ENCODE assay signal across 21 cellular contexts in the genomic region with DNA sequence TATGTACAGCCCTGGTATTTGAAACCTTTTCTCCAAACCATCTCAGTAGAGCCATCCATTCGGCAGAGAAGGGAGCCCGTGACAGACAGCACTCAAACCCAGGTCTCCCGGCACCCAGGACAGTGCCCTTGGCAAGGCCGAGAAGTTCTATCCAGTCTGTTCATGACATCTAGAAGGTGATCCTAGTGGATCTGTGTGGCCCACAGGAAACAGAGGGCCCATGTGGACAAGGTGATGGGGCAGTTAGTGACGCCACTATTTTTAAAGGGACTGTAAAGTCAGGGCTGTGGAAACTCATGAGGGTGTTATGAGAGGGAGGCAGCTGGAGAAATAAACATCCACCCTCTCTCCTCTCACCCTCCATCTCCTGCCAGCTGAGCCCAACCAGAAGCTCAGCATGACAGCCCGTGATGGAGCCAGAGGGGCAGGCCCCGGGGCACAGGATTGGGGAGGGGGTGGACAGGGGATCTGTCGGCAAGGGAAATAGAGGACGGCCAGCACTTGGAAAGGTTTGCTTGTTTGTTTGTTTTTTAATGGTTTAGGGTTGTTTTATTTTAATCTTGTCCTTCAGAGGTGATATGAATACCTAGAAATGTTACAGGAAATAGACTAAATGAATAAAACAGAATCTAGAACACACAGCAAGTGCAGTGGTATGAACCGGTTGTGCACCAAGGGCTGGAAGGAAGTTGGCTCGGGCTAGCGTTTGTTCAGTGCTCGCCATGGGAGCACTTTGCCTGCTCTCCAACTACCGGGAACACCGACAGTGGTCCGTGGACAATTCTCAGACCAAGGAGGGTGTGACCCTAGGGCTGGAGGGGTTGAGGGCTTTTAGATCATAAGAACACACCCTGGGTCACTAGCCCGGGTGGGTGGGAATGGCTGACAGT. TPM values are rescaled to one million over a fixed set of nuclear protein-coding genes. Genes with fewer than 3 reads are reported as not detected.
DNase-seq lines count a peak whose midpoint lies in the region; ATAC-seq, FAIRE-seq and TF ChIP-seq lines count a peak whose summit lies in the region.
"Had no signal": no experiment of that assay in that cellular context is flagged by ENCODE, and none has a peak within 500 bp of the region (broad histone marks: within the 10 kb centered on the region; RNA-seq: fewer than 3 reads in every experiment).

No MANE protein-coding gene starts in this region.

- no peaks in the 10 kb centered on the region for H4K20me1 ChIP-seq in HepG2 (ENCODE audit: insufficient read depth, low read length)

- TF ChIP-seq RAD21 in HepG2 (CRISPR knock-in tag; IDR thresholded peaks at IDR 0.05), result no peak

- POLR2A ChIA-PET in HepG2 (lab: Yijun Ruan, JAX), result no interaction called here

- peaks cover 0 to 2% (median 0%) of the 10 kb centered on the region in 12 donors for H3K9me3 ChIP-seq in heart left ventricle
- H3K9me3 ChIP-seq in HepG2 (ENCODE audit: low read length), result no peaks in the 10 kb centered on the region
- no peaks in the 10 kb centered on the region for H3K9me3 ChIP-seq in suprapubic skin

- no peak overlapping the region for H3K4me3 Mint-ChIP-seq in activated CD8-positive, alpha-beta memory T cell treated with anti-CD3 and anti-CD28 coated beads, Interleukin-2, amount 10 ng/mL, durations not matched to agents 7 days and 5 days
- H3K4me3 Mint-ChIP-seq: GM23338 had no signal

- peaks cover under 1% of the 10 kb centered on the region for H3K9me3 Mint-ChIP-seq in activated CD8-positive, alpha-beta memory T cell treated with anti-CD3 and anti-CD28 coated beads, Interleukin-2, amount 10 ng/mL, durations not matched to agents 7 days and 5 days (ENCODE audit: low read depth)

- intact Hi-C loops in heart left ventricle (cut with DNase I) (no loop called here), HepG2 (cut with micrococcal nuclease; ENCODE audit: unreplicated experiment) (no loop called here)

- WGBS in heart left ventricle, 4 donors, result 40 to 48% (median 45%) methylated on average over 16 to 17 of the region's 17 CpGs
- WGBS in HepG2 (ENCODE audit: low lambda C conversion rate), result 60% methylated on average over 17 of the region's 17 CpGs
- 66% methylated on average over 13 of the region's 17 CpGs for WGBS in suprapubic skin

- H3K4me2 ChIP-seq in HepG2 (ENCODE audit: low read depth, low read length), result no peak overlapping the region
- H3K4me2 ChIP-seq: GM23338, KMS-11 had no signal

- no peaks in the 10 kb centered on the region for H3K79me2 ChIP-seq in HepG2 (ENCODE audit: insufficient read depth, low read length)

- BruUV-seq in HepG2 (replicated peaks; lab: Mats Ljungman, UMichigan), result no TSS peak

- H3K27me3 ChIP-seq in heart left ventricle (no peaks in the 10 kb centered on the region), HepG2 (ENCODE audit: control insufficient read depth in 1 of 2, insufficient read depth in 2 of 2, low read length in 2 of 2) (peaks cover 3 to 29% of the 10 kb centered on the region in 2 experiments; a peak in 3 of 5 replicates), suprapubic skin (no peaks in the 10 kb centered on the region)

- no peaks in the 10 kb centered on the region for H3K4me1 Mint-ChIP-seq in activated CD8-positive, alpha-beta memory T cell treated with anti-CD3 and anti-CD28 coated beads, Interleukin-2, amount 10 ng/mL, durations not matched to agents 7 days and 5 days
- H3K4me1 Mint-ChIP-seq: GM23338 had no signal

- H3K4me1 ChIP-seq in heart left ventricle (peaks cover 0 to 54% (median 24%) of the 10 kb centered on the region in 12 donors), HepG2 (ENCODE audit: insufficient read depth, low read length) (no peaks in the 10 kb centered on the region), suprapubic skin (no peaks in the 10 kb centered on the region)

- no peak for ATAC-seq in activated CD8-positive, alpha-beta memory T cell treated with anti-CD3 and anti-CD28 coated beads, Interleukin-2, amount 10 ng/mL, durations not matched to agents 7 days and 5 days
- ATAC-seq in heart left ventricle (peak; percentile 48 to 73 (median 60)), HepG2 (no peak)
- ATAC-seq: GM23338, HCT116 had no signal

- TF ChIP-seq POLR2A in heart left ventricle (IDR thresholded peaks at IDR 0.05) (no peak), HepG2 (IDR thresholded peaks at IDR 0.05; ENCODE audit: insufficient read depth in 1 of 2, low read depth in 2 of 2, low read length in 2 of 2) (no peak), suprapubic skin (IDR thresholded peaks at IDR 0.05) (no peak)

- H3K9ac ChIP-seq in HepG2 (ENCODE audit: insufficient read depth, low read depth, low read length), result no peak overlapping the region
- H3K9ac ChIP-seq: KMS-11 had no signal

- no peaks in the 10 kb centered on the region for H3K36me3 Mint-ChIP-seq in activated CD8-positive, alpha-beta memory T cell treated with anti-CD3 and anti-CD28 coated beads, Interleukin-2, amount 10 ng/mL, durations not matched to agents 7 days and 5 days

- H3K36me3 ChIP-seq in heart left ventricle (peaks cover 0 to 66% (median 11%) of the 10 kb centered on the region in 9 donors), HepG2 (replicated peaks in 1 of 2; ENCODE audit: control insufficient read depth in 1 of 2, insufficient read depth in 2 of 2, low read length in 2 of 2) (no peaks in the 10 kb centered on the region), suprapubic skin (no peaks in the 10 kb centered on the region)

- no peak overlapping the region for H3K27ac Mint-ChIP-seq in activated CD8-positive, alpha-beta memory T cell treated with anti-CD3 and anti-CD28 coated beads, Interleukin-2, amount 10 ng/mL, durations not matched to agents 7 days and 5 days
- H3K27ac Mint-ChIP-seq: GM23338 had no signal

- H3K4me3 ChIP-seq in heart left ventricle (no peak overlapping the region), HepG2 (replicated peaks in 1 of 3; ENCODE audit: insufficient read depth in 1 of 3, low read depth in 2 of 3, low read length in 3 of 3) (no peak overlapping the region), suprapubic skin (no peak overlapping the region)
- H3K4me3 ChIP-seq: GM23338 had no signal

- peak; percentile 35 for DNase-seq in activated CD8-positive, alpha-beta memory T cell treated with anti-CD3 and anti-CD28 coated beads, Interleukin-2, amount 50 U/mL, for 48 hours
- no peak for DNase-seq in activated CD8-positive, alpha-beta memory T cell treated with anti-CD3 and anti-CD28 coated beads, Interleukin-2, amount 10 ng/mL, durations not matched to agents 7 days and 5 days
- DNase-seq in heart left ventricle (no peak), HepG2 (ENCODE audit: low spot score) (no peak), suprapubic skin (ENCODE audit: low spot score in 2 of 2) (peak; percentile 38 to 52), mucosa of gallbladder (ENCODE audit: low spot score) (no peak), T-helper 2 cell (no peak)
- DNase-seq in activated naive CD4-positive, alpha-beta T cell treated with Interleukin-2 at 50 U/mL for 16 hours, result no peak
- DNase-seq: 8988T; GF-D8; NCI-H1436; NCI-H2029; NCI-H2171 treated with DMSO at 0.1 percent for 48 hours; NCI-H446 treated with DMSO at 0.1 percent for 48 hours; NK-92 treated with Interleukin-12 subunit alpha and Interleukin-12 subunit beta, amount 100 ng/mL, for 24 hours; OCI-M1 had no signal

- FAIRE-seq in HepG2 (lab: Jason Lieb, UNC), result no peak
- FAIRE-seq: GM12891 had no signal

- H2AFZ ChIP-seq in HepG2 (ENCODE audit: low read length), result no peak overlapping the region
- H2AFZ ChIP-seq: GM23338 had no signal

- in situ Hi-C loops in HepG2 (cut with HindIII; ENCODE audit: extremely low pct_ligation_motif_present, low pct_unique_long_range_greater_than_20kb), result no loop called here

- CTCF ChIA-PET in activated CD8-positive, alpha-beta memory T cell treated with anti-CD3 and anti-CD28 coated beads, Interleukin-2, amount 10 ng/mL, durations not matched to agents 7 days and 5 days (lab: Charles Lee), result no interaction called here
- CTCF ChIA-PET in HepG2 (lab: Yijun Ruan, JAX; ENCODE audit: low intra/inter-chr PET ratio, low total read pairs), result no interaction called here

- no peaks in the 10 kb centered on the region for H3K27me3 Mint-ChIP-seq in activated CD8-positive, alpha-beta memory T cell treated with anti-CD3 and anti-CD28 coated beads, Interleukin-2, amount 10 ng/mL, durations not matched to agents 7 days and 5 days

- peak overlapping the region in 11 of 12 donors; percentile 28 to 85 (median 64) for H3K27ac ChIP-seq in heart left ventricle
- no peak overlapping the region for H3K27ac ChIP-seq in HepG2 (ENCODE audit: extremely low read length, insufficient read depth, low read length)
- H3K27ac ChIP-seq in suprapubic skin, result no peak overlapping the region
- H3K27ac ChIP-seq: KMS-11 had no signal

- TF ChIP-seq EP300 in HepG2 (IDR thresholded peaks at IDR 0.05; ENCODE audit: low read depth in 2 of 2, low read length in 2 of 2) (no peak), HepG2 (CRISPR knock-in tag; IDR thresholded peaks at IDR 0.05; ENCODE audit: borderline replicate concordance) (no peak), suprapubic skin (IDR thresholded peaks at IDR 0.05) (no peak)

- TF ChIP-seq CTCF in heart left ventricle (IDR thresholded peaks at IDR 0.05) (no peak), HepG2 (CRISPR knock-in tag; IDR thresholded peaks at IDR 0.05) (no peak), suprapubic skin (IDR thresholded peaks at IDR 0.05) (no peak)

RNA-seq across cellular contexts. Expression of a gene that starts 17.1 kb away (rescaled TPM):
- total RNA-seq in activated CD8-positive, alpha-beta memory T cell treated with anti-CD3 and anti-CD28 coated beads, Interleukin-2, amount 10 ng/mL, durations not matched to agents 7 days and 5 days, result not detected
- total RNA-seq in heart left ventricle (100 to 1,000 TPM; 169 to 374 (median 257) TPM), HepG2 (2016; rRNA removed; fragmentation: Illumina TruSeq; extraction: Trizol) (0.13 and 0.18 TPM in 2 replicates), suprapubic skin (under 1 TPM in 2 of 4 donors, not detected in 2; 0.13 to 0.32 TPM), mucosa of gallbladder (1.2 TPM)
- polyA plus RNA-seq in heart left ventricle (100 to 1,000 TPM in 1 of 2 donors, 10 to 100 TPM in 1; 76.4 to 133 TPM), HepG2 (2011; rRNA removed) (0.04 TPM in 2 replicates)
- total RNA-seq in HepG2 (2016; cell fraction: cytosol; rRNA removed; fragmentation: Illumina TruSeq; extraction: Trizol; ENCODE audit: low read depth), result not detected in 2 replicates
- total RNA-seq in HepG2 (2016; cell fraction: insoluble cytoplasmic fraction; rRNA removed; fragmentation: Illumina TruSeq; extraction: Trizol), result 0.11 and 0.27 TPM in 2 replicates
- 0.03 and 0.19 TPM in 2 replicates for total RNA-seq in HepG2 (2016; cell fraction: membrane; rRNA removed; fragmentation: Illumina TruSeq; extraction: Trizol)
- 0.44 and 0.47 TPM in 2 replicates for total RNA-seq in HepG2 (2016; cell fraction: nucleus; rRNA removed; fragmentation: Illumina TruSeq; extraction: Trizol)
- 0.01 and 0.05 TPM in 2 replicates for polyA plus RNA-seq in HepG2 (2011; cell fraction: cytosol; rRNA removed)
- 0.07 and 0.08 TPM in 2 replicates for polyA plus RNA-seq in HepG2 (2011; cell fraction: nucleus; rRNA removed)
- polyA plus RNA-seq in HepG2 (2012), result 0.01 and 0.11 TPM in 2 replicates
- 0.01 TPM in 1 of 2 replicates, not detected in the other for polyA plus RNA-seq in HepG2 (2016; cell fraction: cytosol; fragmentation: Illumina TruSeq; extraction: Trizol; ENCODE audit: low read depth)
- polyA plus RNA-seq in HepG2 (2016; cell fraction: insoluble cytoplasmic fraction; fragmentation: Illumina TruSeq; extraction: Trizol; ENCODE audit: low read depth), result 0.04 and 0.07 TPM in 2 replicates
- 0.15 TPM in 1 of 2 replicates, not detected in the other for polyA plus RNA-seq in HepG2 (2016; cell fraction: membrane; fragmentation: Illumina TruSeq; extraction: Trizol; ENCODE audit: low read depth)
- not detected in 2 replicates for polyA plus RNA-seq in HepG2 (2016; cell fraction: nucleus; fragmentation: Illumina TruSeq; extraction: Trizol; ENCODE audit: insufficient read depth, low read depth)
- polyA minus RNA-seq in HepG2 (2011; rRNA and poly(A)+ RNA removed; ENCODE audit: low replicate concordance), result 1.0 and 2.2 TPM in 2 replicates
- not detected in 2 replicates for polyA minus RNA-seq in HepG2 (2011; cell fraction: cytosol; rRNA and poly(A)+ RNA removed)
- 0.99 and 1.0 TPM in 2 replicates for polyA minus RNA-seq in HepG2 (2011; cell fraction: nucleus; rRNA and poly(A)+ RNA removed)
- total RNA-seq: RPMI7951 had no signal

RNA-seq across cellular contexts. Expression of a gene that starts 41.6 kb away (rescaled TPM):
- 10 to 100 TPM; 59.0 to 61.3 TPM for total RNA-seq in activated CD8-positive, alpha-beta memory T cell treated with anti-CD3 and anti-CD28 coated beads, Interleukin-2, amount 10 ng/mL, durations not matched to agents 7 days and 5 days
- total RNA-seq in heart left ventricle (1 to 10 TPM; 1.3 to 4.3 (median 2.5) TPM), HepG2 (2016; rRNA removed; fragmentation: Illumina TruSeq; extraction: Trizol) (57.3 and 69.8 TPM in 2 replicates), suprapubic skin (1 to 10 TPM; 1.8 to 3.2 (median 2.1) TPM), mucosa of gallbladder (2.2 TPM)
- polyA plus RNA-seq in heart left ventricle (1 to 10 TPM; 1.4 to 3.2 TPM), HepG2 (2011; rRNA removed) (22.9 and 34.2 TPM in 2 replicates)
- 18.7 and 20.4 TPM in 2 replicates for total RNA-seq in HepG2 (2016; cell fraction: cytosol; rRNA removed; fragmentation: Illumina TruSeq; extraction: Trizol; ENCODE audit: low read depth)
- total RNA-seq in HepG2 (2016; cell fraction: insoluble cytoplasmic fraction; rRNA removed; fragmentation: Illumina TruSeq; extraction: Trizol), result 62.2 and 74.8 TPM in 2 replicates
- total RNA-seq in HepG2 (2016; cell fraction: membrane; rRNA removed; fragmentation: Illumina TruSeq; extraction: Trizol), result 36.9 and 38.7 TPM in 2 replicates
- 60.3 and 79.3 TPM in 2 replicates for total RNA-seq in HepG2 (2016; cell fraction: nucleus; rRNA removed; fragmentation: Illumina TruSeq; extraction: Trizol)
- 15.1 and 17.5 TPM in 2 replicates for polyA plus RNA-seq in HepG2 (2011; cell fraction: cytosol; rRNA removed)
- polyA plus RNA-seq in HepG2 (2011; cell fraction: nucleus; rRNA removed), result 19.4 and 21.6 TPM in 2 replicates
- polyA plus RNA-seq in HepG2 (2012), result 14.8 and 25.0 TPM in 2 replicates
- 9.2 and 9.5 TPM in 2 replicates for polyA plus RNA-seq in HepG2 (2016; cell fraction: cytosol; fragmentation: Illumina TruSeq; extraction: Trizol; ENCODE audit: low read depth)
- polyA plus RNA-seq in HepG2 (2016; cell fraction: insoluble cytoplasmic fraction; fragmentation: Illumina TruSeq; extraction: Trizol; ENCODE audit: low read depth), result 52.3 and 58.4 TPM in 2 replicates
- 16.8 and 18.0 TPM in 2 replicates for polyA plus RNA-seq in HepG2 (2016; cell fraction: membrane; fragmentation: Illumina TruSeq; extraction: Trizol; ENCODE audit: low read depth)
- 173 and 174 TPM in 2 replicates for polyA plus RNA-seq in HepG2 (2016; cell fraction: nucleus; fragmentation: Illumina TruSeq; extraction: Trizol; ENCODE audit: insufficient read depth, low read depth)
- polyA minus RNA-seq in HepG2 (2011; rRNA and poly(A)+ RNA removed; ENCODE audit: low replicate concordance), result 10.3 and 14.8 TPM in 2 replicates
- polyA minus RNA-seq in HepG2 (2011; cell fraction: cytosol; rRNA and poly(A)+ RNA removed), result 5.6 and 8.0 TPM in 2 replicates
- 32.9 and 42.1 TPM in 2 replicates for polyA minus RNA-seq in HepG2 (2011; cell fraction: nucleus; rRNA and poly(A)+ RNA removed)

RNA-seq across cellular contexts. Expression of a gene that starts 42.1 kb away (rescaled TPM):
- total RNA-seq in activated CD8-positive, alpha-beta memory T cell treated with anti-CD3 and anti-CD28 coated beads, Interleukin-2, amount 10 ng/mL, durations not matched to agents 7 days and 5 days, result 10 to 100 TPM; 58.8 to 87.2 TPM
- 100 to 1,000 TPM in 2 of 9 donors, 10 to 100 TPM in 7; 49.1 to 118 (median 88.7) TPM for total RNA-seq in heart left ventricle
- 10 to 100 TPM; 16.7 to 53.0 TPM for polyA plus RNA-seq in heart left ventricle
- total RNA-seq in HepG2 (2016; rRNA removed; fragmentation: Illumina TruSeq; extraction: Trizol), result 136 and 197 TPM in 2 replicates
- 31.6 and 39.1 TPM in 2 replicates for total RNA-seq in HepG2 (2016; cell fraction: cytosol; rRNA removed; fragmentation: Illumina TruSeq; extraction: Trizol; ENCODE audit: low read depth)
- total RNA-seq in HepG2 (2016; cell fraction: insoluble cytoplasmic fraction; rRNA removed; fragmentation: Illumina TruSeq; extraction: Trizol), result 132 and 204 TPM in 2 replicates
- 40.5 and 42.9 TPM in 2 replicates for total RNA-seq in HepG2 (2016; cell fraction: membrane; rRNA removed; fragmentation: Illumina TruSeq; extraction: Trizol)
- 108 and 116 TPM in 2 replicates for total RNA-seq in HepG2 (2016; cell fraction: nucleus; rRNA removed; fragmentation: Illumina TruSeq; extraction: Trizol)
- 26.9 and 30.7 TPM in 2 replicates for polyA plus RNA-seq in HepG2 (2011; rRNA removed)
- 14.6 and 21.2 TPM in 2 replicates for polyA plus RNA-seq in HepG2 (2011; cell fraction: cytosol; rRNA removed)
- polyA plus RNA-seq in HepG2 (2011; cell fraction: nucleus; rRNA removed), result 12.1 and 14.6 TPM in 2 replicates
- polyA plus RNA-seq in HepG2 (2012), result 95.6 and 104 TPM in 2 replicates
- 6.1 and 6.6 TPM in 2 replicates for polyA plus RNA-seq in HepG2 (2016; cell fraction: cytosol; fragmentation: Illumina TruSeq; extraction: Trizol; ENCODE audit: low read depth)
- 120 and 134 TPM in 2 replicates for polyA plus RNA-seq in HepG2 (2016; cell fraction: insoluble cytoplasmic fraction; fragmentation: Illumina TruSeq; extraction: Trizol; ENCODE audit: low read depth)
- polyA plus RNA-seq in HepG2 (2016; cell fraction: membrane; fragmentation: Illumina TruSeq; extraction: Trizol; ENCODE audit: low read depth), result 14.1 and 15.6 TPM in 2 replicates
- 58.6 and 58.8 TPM in 2 replicates for polyA plus RNA-seq in HepG2 (2016; cell fraction: nucleus; fragmentation: Illumina TruSeq; extraction: Trizol; ENCODE audit: insufficient read depth, low read depth)
- polyA minus RNA-seq in HepG2 (2011; rRNA and poly(A)+ RNA removed; ENCODE audit: low replicate concordance), result 26.4 and 36.7 TPM in 2 replicates
- 52.8 and 77.3 TPM in 2 replicates for polyA minus RNA-seq in HepG2 (2011; cell fraction: cytosol; rRNA and poly(A)+ RNA removed)
- 140 and 161 TPM in 2 replicates for polyA minus RNA-seq in HepG2 (2011; cell fraction: nucleus; rRNA and poly(A)+ RNA removed)
- 10 to 100 TPM; 49.1 to 74.8 (median 60.7) TPM for total RNA-seq in suprapubic skin
- total RNA-seq in mucosa of gallbladder, result 100 TPM

Comparison
In these comparisons a context has a peak if more than half of its experiments do, and no peak if none do; other contexts are left out.
1. DNase-seq: peak in activated CD8-positive, alpha-beta memory T cell treated with anti-CD3 and anti-CD28 coated beads, Interleukin-2, amount 50 U/mL, for 48 hours (single experiment) and suprapubic skin (2 of 2); none in activated CD8-positive, alpha-beta memory T cell treated with anti-CD3 and anti-CD28 coated beads, Interleukin-2, amount 10 ng/mL, durations not matched to agents 7 days and 5 days (single experiment), heart left ventricle (0 of 5), HepG2 (single experiment), activated naive CD4-positive, alpha-beta T cell treated with Interleukin-2 at 50 U/mL for 16 hours (single experiment), mucosa of gallbladder (single experiment) and T-helper 2 cell (0 of 5).
2. ATAC-seq: peak in heart left ventricle (4 of 4); none in activated CD8-positive, alpha-beta memory T cell treated with anti-CD3 and anti-CD28 coated beads, Interleukin-2, amount 10 ng/mL, durations not matched to agents 7 days and 5 days (single experiment) and HepG2 (single experiment).
3. H3K27ac ChIP-seq: peak in heart left ventricle (11 of 12); none in HepG2 (single experiment) and suprapubic skin (single experiment).
4. RNA of a gene that starts 17.1 kb away (total RNA-seq): 169 to 374 TPM in heart left ventricle; 1.2 TPM in mucosa of gallbladder (single experiment), not detected in activated CD8-positive, alpha-beta memory T cell treated with anti-CD3 and anti-CD28 coated beads, Interleukin-2, amount 10 ng/mL, durations not matched to agents 7 days and 5 days, 0.03 to 0.47 TPM in HepG2 and 0.13 to 0.32 TPM in suprapubic skin; every median in the first group is over 10 times any median in the second.